Comparison of ENCODE assay signal across 8 cellular contexts in genomic region chr10:94363251-94363565, GRCh38. TPM values are rescaled to one million over a fixed set of nuclear protein-coding genes. Genes with fewer than 3 reads are reported as not detected.
A peak's percentile ranks its signal among the peaks of the same experiment; 100 is the strongest.
DNase-seq lines count a peak whose midpoint lies in the region; ATAC-seq and TF ChIP-seq lines count a peak whose summit lies in the region.

No MANE protein-coding gene starts in this region.

- ATAC-seq in activated T-cell treated with anti-CD3 and anti-CD28 coated beads, Interleukin-2, amount 50 U/mL, for 4 hours, result peak in 1 of 2 donors; percentile 8

- no peak overlapping the region for H3K27ac ChIP-seq in Karpas-422 (ENCODE audit: low read length)

- H3K27me3 ChIP-seq in Karpas-422 (ENCODE audit: low read length), result no peaks in the 10 kb centered on the region
- H3K27me3 ChIP-seq in endocrine pancreas (ENCODE audit: control insufficient read depth, insufficient read depth, low read length), result no peaks in the 10 kb centered on the region

- no peaks in the 10 kb centered on the region for H3K27me3 Mint-ChIP-seq in activated T-cell treated with anti-CD3 and anti-CD28 coated beads, Interleukin-2, amount 50 U/mL, for 4 hours (ENCODE audit: low read depth)
- peaks cover 4% of the 10 kb centered on the region for H3K27me3 Mint-ChIP-seq in osteocyte (ENCODE audit: unreplicated experiment)

- peak overlapping the region; percentile 15 for H3K27ac Mint-ChIP-seq in osteocyte (ENCODE audit: unreplicated experiment)

- peaks cover 28% of the 10 kb centered on the region for H3K4me1 Mint-ChIP-seq in activated T-cell treated with anti-CD3 and anti-CD28 coated beads, Interleukin-2, amount 50 U/mL, for 4 hours (ENCODE audit: low read depth)
- H3K4me1 Mint-ChIP-seq in osteocyte (ENCODE audit: unreplicated experiment), result peaks cover 36% of the 10 kb centered on the region

- H3K9ac ChIP-seq in Karpas-422 (ENCODE audit: low read length) (peak overlapping the region; percentile 53; the same call in 1 of the 2 replicates), endocrine pancreas (ENCODE audit: control insufficient read depth, insufficient read depth, low read length) (no peak overlapping the region)

- H3K4me2 ChIP-seq in Karpas-422 (ENCODE audit: low read depth, low read length, poor library complexity, severe bottlenecking), result peak overlapping the region; percentile 52

- H4K20me1 ChIP-seq in Karpas-422 (ENCODE audit: insufficient read depth, low read depth, low read length), result no peaks in the 10 kb centered on the region

- H3K4me1 ChIP-seq in Karpas-422 (ENCODE audit: low read length), result peaks cover 14% of the 10 kb centered on the region
- peaks cover 13% of the 10 kb centered on the region for H3K4me1 ChIP-seq in endocrine pancreas (ENCODE audit: control insufficient read depth, insufficient read depth, low read length)

- no peaks in the 10 kb centered on the region for H3K9me3 ChIP-seq in Karpas-422 (ENCODE audit: low read length)
- H3K9me3 ChIP-seq in endocrine pancreas (ENCODE audit: control insufficient read depth, low read length), result no peaks in the 10 kb centered on the region

- peaks cover 21% of the 10 kb centered on the region for H3K36me3 Mint-ChIP-seq in activated T-cell treated with anti-CD3 and anti-CD28 coated beads, Interleukin-2, amount 50 U/mL, for 4 hours (ENCODE audit: insufficient read depth)
- peaks cover 5% of the 10 kb centered on the region for H3K36me3 Mint-ChIP-seq in osteocyte (ENCODE audit: unreplicated experiment)

- H3K9me3 Mint-ChIP-seq in activated T-cell treated with anti-CD3 and anti-CD28 coated beads, Interleukin-2, amount 50 U/mL, for 4 hours, result no peaks in the 10 kb centered on the region
- H3K9me3 Mint-ChIP-seq in osteocyte (ENCODE audit: unreplicated experiment), result no peaks in the 10 kb centered on the region

- peaks cover 34% of the 10 kb centered on the region for H3K79me2 ChIP-seq in Karpas-422 (ENCODE audit: low read length)

- peak overlapping the region; percentile 81 for H2AFZ ChIP-seq in Karpas-422 (ENCODE audit: low read length)

- no peak for TF ChIP-seq CTCF in osteocyte (IDR thresholded peaks at IDR 0.05)

- H3K4me3 ChIP-seq in Karpas-422 (ENCODE audit: low read length) (peak overlapping the region; percentile 92; the same call in 1 of the 2 replicates), endocrine pancreas (ENCODE audit: control insufficient read depth, insufficient read depth, low read length) (peak overlapping the region; percentile 57)

- no peaks in the 10 kb centered on the region; the same call in 1 of the 2 replicates for H3K36me3 ChIP-seq in Karpas-422 (ENCODE audit: insufficient read depth, low read length)
- H3K36me3 ChIP-seq in endocrine pancreas (ENCODE audit: control insufficient read depth, insufficient read depth, low read length), result no peaks in the 10 kb centered on the region

- H3K4me3 Mint-ChIP-seq in activated T-cell treated with anti-CD3 and anti-CD28 coated beads, Interleukin-2, amount 50 U/mL, for 4 hours, result peak overlapping the region; percentile 97
- H3K4me3 Mint-ChIP-seq in osteocyte (ENCODE audit: unreplicated experiment), result peak overlapping the region; percentile 90

- no peak for DNase-seq in activated T-cell treated with anti-CD3 and anti-CD28 coated beads, Interleukin-2, amount 50 U/mL, for 4 hours
- DNase-seq in activated T-cell treated with anti-CD3 and anti-CD28 coated beads for 4 hours (no peak), Karpas-422 (no peak), osteocyte (ENCODE audit: extremely low spot score, unreplicated experiment) (no peak), KG1 (lab: John Stamatoyannopoulos, UW) (no peak), mucosa of gallbladder (ENCODE audit: low spot score) (no peak)
- DNase-seq in stimulated activated CD4-positive, alpha-beta T cell treated with anti-CD3 and anti-CD28 coated beads, Interleukin-15, amount 100 ng/mL, for 24 hours, result no peak

- H3K9me2 ChIP-seq in Karpas-422 (replicated peaks; ENCODE audit: insufficient read depth, low read length), result no peaks in the 10 kb centered on the region

RNA-seq across cellular contexts. Expression of gene NOC3L, which starts 0.5 kb away (rescaled TPM):
- total RNA-seq in activated T-cell treated with anti-CD3 and anti-CD28 coated beads, Interleukin-2, amount 50 U/mL, for 4 hours, result 10 to 100 TPM; 48.8 to 54.6 (median 52.8) TPM
- total RNA-seq in Karpas-422 (2014; rRNA removed; shearing (Covaris generic); ENCODE audit: low replicate concordance), result 12.8 and 25.5 TPM in 2 replicates
- 15.3 and 15.5 TPM in 2 replicates for total RNA-seq in osteocyte
- total RNA-seq in mucosa of gallbladder, result 8.1 TPM

RNA-seq across cellular contexts. Expression of gene TBC1D12, which starts 39.1 kb away (rescaled TPM):
- under 1 TPM; 0.27 to 0.38 (median 0.32) TPM for total RNA-seq in activated T-cell treated with anti-CD3 and anti-CD28 coated beads, Interleukin-2, amount 50 U/mL, for 4 hours
- total RNA-seq in Karpas-422 (2014; rRNA removed; shearing (Covaris generic); ENCODE audit: low replicate concordance), result not detected in 2 replicates
- 16.8 and 19.4 TPM in 2 replicates for total RNA-seq in osteocyte
- total RNA-seq in mucosa of gallbladder, result 11.9 TPM
